ENCODE assay signal across 21 cellular contexts in the genomic region with DNA sequence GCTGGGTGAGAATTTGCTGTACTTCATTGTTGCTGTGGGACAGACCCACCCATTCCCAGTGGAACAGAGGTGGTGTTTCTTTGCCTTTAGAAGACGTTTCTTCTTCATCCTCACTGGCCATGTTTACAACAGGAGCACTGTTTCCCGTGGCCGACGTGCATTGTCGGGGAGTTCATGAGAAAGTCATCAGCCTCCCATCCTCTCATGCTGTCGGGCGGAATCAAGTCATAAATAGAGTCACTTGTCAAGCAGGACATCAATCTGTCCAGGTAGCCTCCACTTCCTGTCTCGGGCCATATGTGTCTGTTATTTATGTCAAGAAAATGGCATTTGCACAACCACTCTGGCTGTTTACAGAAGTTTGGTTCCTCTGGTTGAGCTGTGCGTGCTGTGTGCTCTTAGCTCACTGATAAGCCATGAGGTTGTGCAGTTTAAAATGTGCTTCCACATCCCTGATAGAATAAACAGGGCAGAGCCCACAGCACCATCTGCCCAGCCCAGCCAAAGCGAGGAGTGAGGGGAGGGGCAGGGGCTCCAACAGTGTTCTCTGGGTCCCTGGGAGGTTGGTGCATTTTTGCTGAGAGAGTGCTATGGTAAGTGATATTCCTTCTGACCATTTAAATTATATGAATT.
"Had no signal": no experiment of that assay in that cellular context is flagged by ENCODE, and none has a peak within 500 bp of the region (broad histone marks: within the 10 kb centered on the region; RNA-seq: fewer than 3 reads in every experiment).

No MANE protein-coding gene starts in this region.

- H3K4me3 ChIP-seq: adrenal gland had no signal

- DNase-seq: activated B cell treated with CpG ODN at 0.5 μM for 24 hours; activated CD4-positive, alpha-beta memory T cell treated with anti-CD3 and anti-CD28 coated beads, Interleukin-2, amount 10 ng/mL, durations not matched to agents 7 days and 5 days; activated CD4-positive, alpha-beta T cell treated with anti-CD3 and anti-CD28 coated beads, Interleukin-2, amount 50 U/mL, for 1 hour; activated naive CD4-positive, alpha-beta T cell treated with anti-CD3 and anti-CD28 coated beads, Interleukin-2, amount 50 U/mL, for 16 hours; activated naive CD8-positive, alpha-beta T cell treated with anti-CD3 and anti-CD28 coated beads, Interleukin-2, amount 10 ng/mL, durations not matched to agents 7 days and 5 days; activated T-cell treated with anti-CD3 and anti-CD28 coated beads for 4 hours; activated T-cell treated with anti-CD3 and anti-CD28 coated beads, Interleukin-2, amount 50 U/mL, for 48 hours; adrenal gland; anterior cingulate cortex; cerebellar nuclear complex; KG1; NCI-H1092; NCI-H1417; NCI-H1930; NCI-H2107; NCI-H510A treated with DMSO at 0.1 percent for 48 hours; PC-3; SIG-M5; T-helper 17 cell; T-helper 9 cell had no signal

- H3K9me3 ChIP-seq: adrenal gland had no signal

- H3K27ac ChIP-seq: adrenal gland had no signal

- H3K27me3 ChIP-seq: adrenal gland had no signal

- H3K4me1 ChIP-seq: adrenal gland had no signal

- H3K36me3 ChIP-seq: adrenal gland had no signal

- ATAC-seq: activated T-helper 17 cell treated with anti-CD3 and anti-CD28 coated beads, Interleukin-2, amount 50 U/mL, for 72 hours; PC-3; T-helper 17 cell had no signal
